In the genomic region with DNA sequence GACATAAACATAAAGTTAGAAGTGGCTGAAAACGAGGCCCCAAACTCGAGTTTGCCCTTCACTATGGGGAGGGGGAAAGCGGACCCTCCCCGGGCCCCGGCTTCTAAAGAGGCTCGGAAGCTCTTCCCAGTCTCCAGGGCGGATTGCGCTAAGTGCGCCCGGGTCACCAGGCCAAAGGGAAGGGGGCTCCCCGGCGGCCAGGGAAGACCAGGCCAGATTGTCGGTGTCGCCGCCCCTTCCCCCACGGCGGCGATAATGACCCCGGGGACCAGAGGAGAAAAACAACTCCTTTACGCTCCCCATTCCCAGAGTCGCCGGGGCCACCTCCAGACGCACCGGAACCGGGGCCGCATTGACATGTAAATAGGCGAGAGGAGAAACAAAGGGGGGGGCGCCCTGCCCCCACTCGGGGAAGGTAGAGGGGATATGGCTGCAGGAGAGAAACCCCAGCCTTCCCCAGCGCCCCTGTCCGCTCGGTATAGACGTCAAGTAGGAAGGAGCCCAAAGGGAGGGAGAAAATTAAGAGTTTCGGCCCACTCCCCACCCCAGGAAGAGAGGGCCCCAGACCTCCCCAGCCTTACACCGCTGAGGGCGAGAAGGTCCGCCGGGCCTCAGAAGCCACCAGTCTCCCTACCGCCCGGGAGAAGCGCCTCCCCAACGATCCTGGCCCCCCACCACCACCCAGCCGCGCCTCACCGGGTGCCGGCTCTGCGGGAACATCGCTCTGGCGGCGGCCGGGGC, we compare ENCODE assay signal across 8 cellular contexts. TPM values are rescaled to one million over a fixed set of nuclear protein-coding genes. Genes with fewer than 3 reads are reported as not detected.
DNase-seq lines count a peak whose midpoint lies in the region; ATAC-seq and TF ChIP-seq lines count a peak whose summit lies in the region.

No MANE protein-coding gene starts in this region.

- ATAC-seq in upper lobe of left lung (ENCODE audit: low FRiP score in 2 of 2) (no peak), HG03442 (IDR thresholded peaks at IDR 0.05; ENCODE audit: unreplicated experiment) (no peak)

- peaks cover 21 to 55% (median 39%) of the 10 kb centered on the region in 4 donors for H3K4me1 ChIP-seq in upper lobe of left lung

- no peaks in the 10 kb centered on the region for H3K27me3 ChIP-seq in upper lobe of left lung

- TF ChIP-seq CTCF in upper lobe of left lung (IDR thresholded peaks at IDR 0.05): no peak

- TF ChIP-seq POLR2A in upper lobe of left lung (IDR thresholded peaks at IDR 0.05): no peak

- no peaks in the 10 kb centered on the region for H3K36me3 ChIP-seq in upper lobe of left lung

- TF ChIP-seq EP300 in upper lobe of left lung (IDR thresholded peaks at IDR 0.05): no peak

- peak; percentile 36 for DNase-seq in GM03348 (ENCODE audit: low spot score)
- DNase-seq in NCI-H748 treated with DMSO at 0.1 percent for 48 hours (lab: John Stamatoyannopoulos, UW): peak; percentile 47
- peak; percentile 60 for DNase-seq in dermis blood vessel endothelial cell
- DNase-seq in lung microvascular endothelial cell (ENCODE audit: low read depth in 2 of 2): peak; percentile 47 to 50
- DNase-seq in upper lobe of left lung: peak; percentile 32 to 80
- DNase-seq in activated CD4-positive, alpha-beta T cell treated with anti-CD3 and anti-CD28 coated beads for 48 hours: no peak
- no peak for DNase-seq in HuH-7 (ENCODE audit: low spot score)

- H3K27ac ChIP-seq in upper lobe of left lung: peak overlapping the region; percentile 82 to 86 (median 85)

- H3K9me3 ChIP-seq in upper lobe of left lung: no peaks in the 10 kb centered on the region

- H3K4me3 ChIP-seq in upper lobe of left lung: peak overlapping the region; percentile 69 to 88 (median 74)

- WGBS in upper lobe of left lung, 2 donors: 1 to 2% methylated on average over 29 to 37 of the region's 51 CpGs

RNA-seq across cellular contexts. Expression of a gene that starts 1.7 kb away (rescaled TPM):
- total RNA-seq in dermis blood vessel endothelial cell (65.7 and 92.7 TPM in 2 replicates), lung microvascular endothelial cell (50.8 and 96.4 TPM in 2 replicates), upper lobe of left lung (10 to 100 TPM; 17.3 to 55.5 (median 27.6) TPM)

Comparison
In these comparisons a context has a peak if more than half of its experiments do, and no peak if none do; other contexts are left out.
1. DNase-seq: peak in GM03348 (single experiment), NCI-H748 treated with DMSO at 0.1 percent for 48 hours (single experiment), dermis blood vessel endothelial cell (single experiment), lung microvascular endothelial cell (2 of 2) and upper lobe of left lung (2 of 2); none in activated CD4-positive, alpha-beta T cell treated with anti-CD3 and anti-CD28 coated beads for 48 hours (single experiment) and HuH-7 (single experiment).